Comparison of ENCODE assay signal across 14 cellular contexts in genomic region chr12:52257074-52257551, GRCh38. TPM values are rescaled to one million over a fixed set of nuclear protein-coding genes. Genes with fewer than 3 reads are reported as not detected.
DNase-seq lines count a peak whose midpoint lies in the region; ATAC-seq and TF ChIP-seq lines count a peak whose summit lies in the region.
"Had no signal": no experiment of that assay in that cellular context is flagged by ENCODE, and none has a peak within 500 bp of the region (broad histone marks: within the 10 kb centered on the region; RNA-seq: fewer than 3 reads in every experiment).

No MANE protein-coding gene starts in this region.

- no peaks in the 10 kb centered on the region for H3K9me3 Mint-ChIP-seq in Calu3 (ENCODE audit: low read depth, unreplicated experiment)
- H3K9me3 Mint-ChIP-seq: CD8-positive, alpha-beta memory T cell had no signal

- H3K36me3 ChIP-seq in lower lobe of right lung (no peaks in the 10 kb centered on the region), HAP-1 (replicated peaks) (no peaks in the 10 kb centered on the region)

- H3K9me3 ChIP-seq in lower lobe of right lung (no peaks in the 10 kb centered on the region), HAP-1 (no peaks in the 10 kb centered on the region; the same call in 1 of the 2 replicates)

- no peak overlapping the region for H3K27ac ChIP-seq in lower lobe of right lung

- peak overlapping the region; percentile 96 for H3K27ac Mint-ChIP-seq in Calu3 (ENCODE audit: unreplicated experiment)

- H3K27me3 ChIP-seq in lower lobe of right lung (ENCODE audit: low read depth) (peaks cover 53% of the 10 kb centered on the region), HAP-1 (ENCODE audit: low read depth) (no peaks in the 10 kb centered on the region)

- H3K4me3 ChIP-seq in lower lobe of right lung (no peak overlapping the region), HAP-1 (no peak overlapping the region)
- H3K4me3 ChIP-seq: GM12878, K562 had no signal

- in situ Hi-C loops in HAP-1 (cut with MboI; ENCODE audit: low sequenced_read_pairs), result no loop called here

- H3K4me3 Mint-ChIP-seq in Calu3 (ENCODE audit: low read depth, unreplicated experiment), result peak overlapping the region; percentile 42
- H3K4me3 Mint-ChIP-seq: CD8-positive, alpha-beta memory T cell had no signal

- peaks cover 65% of the 10 kb centered on the region for H3K36me3 Mint-ChIP-seq in Calu3 (ENCODE audit: insufficient read depth, unreplicated experiment)
- H3K36me3 Mint-ChIP-seq: CD8-positive, alpha-beta memory T cell had no signal

- no TSS peak for BruUV-seq in Calu3 (replicated peaks; lab: Mats Ljungman, UMichigan)

- peak in 1 of 2 donors; percentile 4 for ATAC-seq in lower lobe of right lung
- no peak for ATAC-seq in sciatic nerve
- ATAC-seq in GM21526 (IDR thresholded peaks at IDR 0.05; ENCODE audit: low FRiP score, unreplicated experiment), result no peak
- ATAC-seq: GM12878, HCT116, K562 had no signal

- H3K4me1 ChIP-seq in lower lobe of right lung, result peaks cover 8% of the 10 kb centered on the region
- H3K4me1 ChIP-seq in HAP-1, result peaks cover 15% of the 10 kb centered on the region

- DNase-seq in Calu3 (peak; percentile 3), GM20000 (ENCODE audit: low spot score) (peak; percentile 8), lower lobe of right lung (peak; percentile 39), sciatic nerve (ENCODE audit: low spot score) (peak; percentile 28), C1 segment of cervical spinal cord (lab: John Stamatoyannopoulos, UW) (no peak), HAP-1 (ENCODE audit: low spot score in 2 of 2) (no peak), NCI-H2081 (lab: John Stamatoyannopoulos, UW) (no peak)
- DNase-seq: Caco-2; CD8-positive, alpha-beta memory T cell had no signal

- TF ChIP-seq CTCF in Calu3 (IDR thresholded peaks at IDR 0.05; ENCODE audit: unreplicated experiment) (no peak), GM20000 (IDR thresholded peaks at IDR 0.05; ENCODE audit: extremely low read depth, missing control alignments) (no peak), lower lobe of right lung (IDR thresholded peaks at IDR 0.05) (no peak)

- CTCF ChIA-PET in Calu3 (lab: Charles Lee), result no interaction called here

- H3K27me3 Mint-ChIP-seq in Calu3 (ENCODE audit: unreplicated experiment), result peaks cover 12% of the 10 kb centered on the region

- intact Hi-C loops in Calu3 (cut with micrococcal nuclease; ENCODE audit: unreplicated experiment), result no loop called here
- intact Hi-C loops in lower lobe of right lung (cut with DNase I), result no loop called here
- intact Hi-C loops in sciatic nerve (cut with DNase I), result no loop called here

- H3K4me1 Mint-ChIP-seq in Calu3 (ENCODE audit: low read depth, unreplicated experiment), result peaks cover 33% of the 10 kb centered on the region

RNA-seq across cellular contexts. Expression of gene KRT86, which starts 17.3 kb away (rescaled TPM):
- total RNA-seq in Calu3 (2022), result 2.6 and 3.6 TPM in 2 replicates
- 0.74 TPM for total RNA-seq in lower lobe of right lung
- 0.45 TPM for total RNA-seq in sciatic nerve
- total RNA-seq: A673, Caco-2, K562 had no signal

RNA-seq across cellular contexts. Expression of gene KRT7, which starts 24.1 kb away (rescaled TPM):
- 2,370 and 2,828 TPM in 2 replicates for total RNA-seq in Calu3 (2022)
- 257 TPM for total RNA-seq in lower lobe of right lung
- total RNA-seq in sciatic nerve, result 4.0 TPM

RNA-seq across cellular contexts. Expression of gene KRT81, which starts 34.2 kb away (rescaled TPM):
- total RNA-seq in Calu3 (2022) (0.28 and 0.61 TPM in 2 replicates), lower lobe of right lung (not detected), sciatic nerve (not detected)
- total RNA-seq: CD8-positive, alpha-beta memory T cell had no signal

Comparison
In these comparisons a context has a peak if more than half of its experiments do, and no peak if none do; other contexts are left out.
1. DNase-seq: peak in Calu3 (single experiment), GM20000 (single experiment), lower lobe of right lung (single experiment) and sciatic nerve (single experiment); none in C1 segment of cervical spinal cord (0 of 14), HAP-1 (0 of 2) and NCI-H2081 (0 of 2).
2. RNA of gene KRT7, which starts 24.1 kb away (total RNA-seq): 2,370 to 2,828 TPM in Calu3 and 257 TPM in lower lobe of right lung (single experiment); 4.0 TPM in sciatic nerve (single experiment); every median in the first group is over 10 times any median in the second.